ENCODE assay signal across 1 cellular context in genomic region chr2:69628325-69629038, GRCh38.
TF ChIP-seq lines count a peak whose summit lies in the region.

No MANE protein-coding gene starts in this region.

TF ChIP-seq in K562, 482 proteins besides CTCF, POLR2A, EP300 and RAD21 (continued from another document):
- TF ChIP-seq, protein P1, sequence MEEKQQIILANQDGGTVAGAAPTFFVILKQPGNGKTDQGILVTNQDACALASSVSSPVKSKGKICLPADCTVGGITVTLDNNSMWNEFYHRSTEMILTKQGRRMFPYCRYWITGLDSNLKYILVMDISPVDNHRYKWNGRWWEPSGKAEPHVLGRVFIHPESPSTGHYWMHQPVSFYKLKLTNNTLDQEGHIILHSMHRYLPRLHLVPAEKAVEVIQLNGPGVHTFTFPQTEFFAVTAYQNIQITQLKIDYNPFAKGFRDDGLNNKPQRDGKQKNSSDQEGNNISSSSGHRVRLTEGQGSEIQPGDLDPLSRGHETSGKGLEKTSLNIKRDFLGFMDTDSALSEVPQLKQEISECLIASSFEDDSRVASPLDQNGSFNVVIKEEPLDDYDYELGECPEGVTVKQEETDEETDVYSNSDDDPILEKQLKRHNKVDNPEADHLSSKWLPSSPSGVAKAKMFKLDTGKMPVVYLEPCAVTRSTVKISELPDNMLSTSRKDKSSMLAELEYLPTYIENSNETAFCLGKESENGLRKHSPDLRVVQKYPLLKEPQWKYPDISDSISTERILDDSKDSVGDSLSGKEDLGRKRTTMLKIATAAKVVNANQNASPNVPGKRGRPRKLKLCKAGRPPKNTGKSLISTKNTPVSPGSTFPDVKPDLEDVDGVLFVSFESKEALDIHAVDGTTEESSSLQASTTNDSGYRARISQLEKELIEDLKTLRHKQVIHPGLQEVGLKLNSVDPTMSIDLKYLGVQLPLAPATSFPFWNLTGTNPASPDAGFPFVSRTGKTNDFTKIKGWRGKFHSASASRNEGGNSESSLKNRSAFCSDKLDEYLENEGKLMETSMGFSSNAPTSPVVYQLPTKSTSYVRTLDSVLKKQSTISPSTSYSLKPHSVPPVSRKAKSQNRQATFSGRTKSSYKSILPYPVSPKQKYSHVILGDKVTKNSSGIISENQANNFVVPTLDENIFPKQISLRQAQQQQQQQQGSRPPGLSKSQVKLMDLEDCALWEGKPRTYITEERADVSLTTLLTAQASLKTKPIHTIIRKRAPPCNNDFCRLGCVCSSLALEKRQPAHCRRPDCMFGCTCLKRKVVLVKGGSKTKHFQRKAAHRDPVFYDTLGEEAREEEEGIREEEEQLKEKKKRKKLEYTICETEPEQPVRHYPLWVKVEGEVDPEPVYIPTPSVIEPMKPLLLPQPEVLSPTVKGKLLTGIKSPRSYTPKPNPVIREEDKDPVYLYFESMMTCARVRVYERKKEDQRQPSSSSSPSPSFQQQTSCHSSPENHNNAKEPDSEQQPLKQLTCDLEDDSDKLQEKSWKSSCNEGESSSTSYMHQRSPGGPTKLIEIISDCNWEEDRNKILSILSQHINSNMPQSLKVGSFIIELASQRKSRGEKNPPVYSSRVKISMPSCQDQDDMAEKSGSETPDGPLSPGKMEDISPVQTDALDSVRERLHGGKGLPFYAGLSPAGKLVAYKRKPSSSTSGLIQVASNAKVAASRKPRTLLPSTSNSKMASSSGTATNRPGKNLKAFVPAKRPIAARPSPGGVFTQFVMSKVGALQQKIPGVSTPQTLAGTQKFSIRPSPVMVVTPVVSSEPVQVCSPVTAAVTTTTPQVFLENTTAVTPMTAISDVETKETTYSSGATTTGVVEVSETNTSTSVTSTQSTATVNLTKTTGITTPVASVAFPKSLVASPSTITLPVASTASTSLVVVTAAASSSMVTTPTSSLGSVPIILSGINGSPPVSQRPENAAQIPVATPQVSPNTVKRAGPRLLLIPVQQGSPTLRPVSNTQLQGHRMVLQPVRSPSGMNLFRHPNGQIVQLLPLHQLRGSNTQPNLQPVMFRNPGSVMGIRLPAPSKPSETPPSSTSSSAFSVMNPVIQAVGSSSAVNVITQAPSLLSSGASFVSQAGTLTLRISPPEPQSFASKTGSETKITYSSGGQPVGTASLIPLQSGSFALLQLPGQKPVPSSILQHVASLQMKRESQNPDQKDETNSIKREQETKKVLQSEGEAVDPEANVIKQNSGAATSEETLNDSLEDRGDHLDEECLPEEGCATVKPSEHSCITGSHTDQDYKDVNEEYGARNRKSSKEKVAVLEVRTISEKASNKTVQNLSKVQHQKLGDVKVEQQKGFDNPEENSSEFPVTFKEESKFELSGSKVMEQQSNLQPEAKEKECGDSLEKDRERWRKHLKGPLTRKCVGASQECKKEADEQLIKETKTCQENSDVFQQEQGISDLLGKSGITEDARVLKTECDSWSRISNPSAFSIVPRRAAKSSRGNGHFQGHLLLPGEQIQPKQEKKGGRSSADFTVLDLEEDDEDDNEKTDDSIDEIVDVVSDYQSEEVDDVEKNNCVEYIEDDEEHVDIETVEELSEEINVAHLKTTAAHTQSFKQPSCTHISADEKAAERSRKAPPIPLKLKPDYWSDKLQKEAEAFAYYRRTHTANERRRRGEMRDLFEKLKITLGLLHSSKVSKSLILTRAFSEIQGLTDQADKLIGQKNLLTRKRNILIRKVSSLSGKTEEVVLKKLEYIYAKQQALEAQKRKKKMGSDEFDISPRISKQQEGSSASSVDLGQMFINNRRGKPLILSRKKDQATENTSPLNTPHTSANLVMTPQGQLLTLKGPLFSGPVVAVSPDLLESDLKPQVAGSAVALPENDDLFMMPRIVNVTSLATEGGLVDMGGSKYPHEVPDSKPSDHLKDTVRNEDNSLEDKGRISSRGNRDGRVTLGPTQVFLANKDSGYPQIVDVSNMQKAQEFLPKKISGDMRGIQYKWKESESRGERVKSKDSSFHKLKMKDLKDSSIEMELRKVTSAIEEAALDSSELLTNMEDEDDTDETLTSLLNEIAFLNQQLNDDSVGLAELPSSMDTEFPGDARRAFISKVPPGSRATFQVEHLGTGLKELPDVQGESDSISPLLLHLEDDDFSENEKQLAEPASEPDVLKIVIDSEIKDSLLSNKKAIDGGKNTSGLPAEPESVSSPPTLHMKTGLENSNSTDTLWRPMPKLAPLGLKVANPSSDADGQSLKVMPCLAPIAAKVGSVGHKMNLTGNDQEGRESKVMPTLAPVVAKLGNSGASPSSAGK (IDR thresholded peaks at IDR 0.05): no peak
- TF ChIP-seq FOXA3 (CRISPR knock-in tag; conservative IDR thresholded peaks at IDR 0.05 in 1 of 2, IDR thresholded peaks at IDR 0.05 in 1 of 2): peak in 1 of 2 experiments; percentile 36; a peak in 1 of 4 replicates
- TF ChIP-seq SPI1 (IDR thresholded peaks at IDR 0.05; ENCODE audit: borderline replicate concordance, low read depth, low read length): peak; percentile 82; the same call in 1 of the 2 replicates
- no peak for TF ChIP-seq ZNF518B (CRISPR knock-in tag; IDR thresholded peaks at IDR 0.05)
